14 cellular contexts compared by ENCODE assay signal in the genomic region with DNA sequence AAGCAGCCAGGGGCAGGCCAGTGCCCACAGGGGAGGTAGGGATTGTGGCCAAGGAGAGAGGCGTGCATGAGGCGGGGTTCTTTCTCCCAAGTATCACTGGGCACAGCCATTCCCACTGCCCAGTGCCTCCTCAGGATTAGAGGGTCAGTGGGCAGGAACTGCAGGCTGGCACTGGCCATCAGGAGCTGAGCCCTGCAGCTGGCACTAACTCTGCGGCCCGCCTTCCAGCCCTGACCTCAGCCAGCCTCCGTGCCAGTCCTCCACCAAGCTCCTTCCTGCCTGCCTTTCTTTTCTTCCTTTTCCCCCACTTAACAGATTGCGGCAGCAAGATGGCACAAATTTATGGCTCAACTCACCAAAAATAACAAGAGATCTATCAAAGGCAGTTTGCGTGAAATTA. TPM values are rescaled to one million over a fixed set of nuclear protein-coding genes. Genes with fewer than 3 reads are reported as not detected.
DNase-seq lines count a peak whose midpoint lies in the region; ATAC-seq and TF ChIP-seq lines count a peak whose summit lies in the region.
"Had no signal": no experiment of that assay in that cellular context is flagged by ENCODE, and none has a peak within 500 bp of the region (broad histone marks: within the 10 kb centered on the region; RNA-seq: fewer than 3 reads in every experiment).

No MANE protein-coding gene starts in this region.

- H3K4me1 ChIP-seq in right cardiac atrium (ENCODE audit: control insufficient read depth, insufficient read depth, low read length) (peaks cover 20% of the 10 kb centered on the region), mesendoderm (ENCODE audit: control insufficient read depth, low read depth, low read length) (peaks cover 10% of the 10 kb centered on the region), testis (peaks cover 49% of the 10 kb centered on the region), SK-N-SH (ENCODE audit: control insufficient read depth in 1 of 2, insufficient read depth in 2 of 2, low read depth in 1 of 2, low read length in 1 of 2) (peaks cover 35 to 61% of the 10 kb centered on the region in 2 experiments; a peak in 3 of 4 replicates)
- H3K4me1 ChIP-seq: uterus had no signal

- no peaks in the 10 kb centered on the region for H3K36me3 Mint-ChIP-seq in stimulated activated naive B cell treated with anti-CD40 and anti-IgM and Interleukin-4, amounts not matched to agents 10 μg/mL and 1 μg/mL and 100 μg/mL, for 72 hours
- H3K36me3 Mint-ChIP-seq: activated naive CD4-positive, alpha-beta T cell treated with anti-CD3 and anti-CD28 coated beads, Interleukin-2, amount 10 ng/mL, durations not matched to agents 7 days and 5 days had no signal

- H3K36me3 ChIP-seq in mesendoderm (ENCODE audit: control insufficient read depth, insufficient read depth, low read length) (no peaks in the 10 kb centered on the region), testis (ENCODE audit: low read depth, missing control alignments) (no peaks in the 10 kb centered on the region), SK-N-SH (replicated peaks in 1 of 2; ENCODE audit: control insufficient read depth in 1 of 2, insufficient read depth in 2 of 2, low read length in 1 of 2) (peaks cover 0 to 2% of the 10 kb centered on the region in 2 experiments)
- H3K36me3 ChIP-seq: neutrophil, uterus had no signal

- H3K27me3 ChIP-seq in right cardiac atrium (ENCODE audit: control insufficient read depth, insufficient read depth) (no peaks in the 10 kb centered on the region), mesendoderm (ENCODE audit: insufficient read depth, low read length, poor library complexity) (no peaks in the 10 kb centered on the region), testis (no peaks in the 10 kb centered on the region), SK-N-SH (ENCODE audit: insufficient read depth) (no peaks in the 10 kb centered on the region)
- H3K27me3 ChIP-seq: uterus had no signal

- no peak overlapping the region for H2BK120ac ChIP-seq in mesendoderm (ENCODE audit: low read depth, low read length)

- TF ChIP-seq CTCF in testis (IDR thresholded peaks at IDR 0.05) (no peak), SK-N-SH (IDR thresholded peaks at IDR 0.05) (no peak)

- no peak for TF ChIP-seq RAD21 in SK-N-SH (IDR thresholded peaks at IDR 0.05; ENCODE audit: low read length)

- H3K4me3 Mint-ChIP-seq in stimulated activated naive B cell treated with anti-CD40 and anti-IgM and Interleukin-4, amounts not matched to agents 10 μg/mL and 1 μg/mL and 100 μg/mL, for 72 hours: no peak overlapping the region
- H3K4me3 Mint-ChIP-seq: activated naive CD4-positive, alpha-beta T cell treated with anti-CD3 and anti-CD28 coated beads, Interleukin-2, amount 10 ng/mL, durations not matched to agents 7 days and 5 days; T-helper 17 cell had no signal

- ATAC-seq in Right ventricle myocardium superior (ENCODE audit: poor library complexity) (peak; percentile 28), right cardiac atrium (no peak)
- no peak for ATAC-seq in stimulated activated naive B cell treated with anti-CD40 and anti-IgM and Interleukin-4, amounts not matched to agents 10 μg/mL and 1 μg/mL and 100 μg/mL, for 72 hours (replicated peaks)
- ATAC-seq: T-helper 17 cell had no signal

- H3K79me2 ChIP-seq in mesendoderm (ENCODE audit: control insufficient read depth, insufficient read depth, low read length) (no peaks in the 10 kb centered on the region), SK-N-SH (ENCODE audit: insufficient read depth) (peaks cover 4% of the 10 kb centered on the region; the same call in 1 of the 2 replicates)

- H3K9me3 ChIP-seq in right cardiac atrium (ENCODE audit: control insufficient read depth, low read length): no peaks in the 10 kb centered on the region
- H3K9me3 ChIP-seq in testis: no peaks in the 10 kb centered on the region
- no peaks in the 10 kb centered on the region for H3K9me3 ChIP-seq in SK-N-SH
- H3K9me3 ChIP-seq: neutrophil, uterus had no signal

- H2AFZ ChIP-seq in SK-N-SH (ENCODE audit: low read depth): no peak overlapping the region

- H3K27ac Mint-ChIP-seq in stimulated activated naive B cell treated with anti-CD40 and anti-IgM and Interleukin-4, amounts not matched to agents 10 μg/mL and 1 μg/mL and 100 μg/mL, for 72 hours: no peak overlapping the region
- H3K27ac Mint-ChIP-seq: activated naive CD4-positive, alpha-beta T cell treated with anti-CD3 and anti-CD28 coated beads, Interleukin-2, amount 10 ng/mL, durations not matched to agents 7 days and 5 days; T-helper 17 cell had no signal

- H3K4me2 ChIP-seq in mesendoderm (ENCODE audit: low read length) (no peak overlapping the region), SK-N-SH (no peak overlapping the region)

- no peak overlapping the region for H2BK15ac ChIP-seq in mesendoderm (replicated peaks; ENCODE audit: low read depth)

- H3K56ac ChIP-seq in mesendoderm (ENCODE audit: low read length): peak overlapping the region; percentile 27

- H3K9ac ChIP-seq in mesendoderm (ENCODE audit: low read length) (no peak overlapping the region), SK-N-SH (no peak overlapping the region)

- no peak overlapping the region for H4K5ac ChIP-seq in mesendoderm (ENCODE audit: low read length)

- H3K27ac ChIP-seq in right cardiac atrium (ENCODE audit: low read length): no peak overlapping the region
- H3K27ac ChIP-seq in mesendoderm (ENCODE audit: low read depth, low read length): no peak overlapping the region
- H3K27ac ChIP-seq in testis: no peak overlapping the region
- H3K27ac ChIP-seq in SK-N-SH (ENCODE audit: low read depth in 2 of 2, low read length in 1 of 2): no peak overlapping the region; a peak in 1 of 4 replicates
- H3K27ac ChIP-seq: neutrophil, uterus had no signal

- peaks cover 9% of the 10 kb centered on the region; the same call in 1 of the 2 replicates for H4K20me1 ChIP-seq in SK-N-SH (ENCODE audit: insufficient read depth)

- POLR2A ChIA-PET in SK-N-SH (lab: Yijun Ruan, JAX): interaction anchor here (0.6 kb wide), 1 partner anchor 33 kb away, joined by 3 read pairs; no protein-coding TSS in a partner anchor

- no peak overlapping the region for H2BK5ac ChIP-seq in mesendoderm (ENCODE audit: low read length)

- no peak overlapping the region for H3K23ac ChIP-seq in mesendoderm (ENCODE audit: low read length)

- CTCF ChIA-PET in SK-N-SH (lab: Yijun Ruan, JAX): interaction anchor here (1.4 to 25.0 kb wide), 7 partner anchors 7 to 189 kb away, joined by 5 to 707 read pairs (median 15); no protein-coding TSS in a partner anchor

- no peaks in the 10 kb centered on the region for H3K79me1 ChIP-seq in mesendoderm (ENCODE audit: low read length)

- peaks cover 8% of the 10 kb centered on the region for H3F3A ChIP-seq in SK-N-SH (replicated peaks; ENCODE audit: insufficient read depth)

- H4K8ac ChIP-seq in mesendoderm (ENCODE audit: low read depth, low read length): no peak overlapping the region

- H3K4me3 ChIP-seq in right cardiac atrium (ENCODE audit: low read length) (no peak overlapping the region), mesendoderm (ENCODE audit: low read length) (no peak overlapping the region), testis (no peak overlapping the region), SK-N-SH (ENCODE audit: low read depth in 2 of 2, low read length in 1 of 2) (no peak overlapping the region)
- H3K4me3 ChIP-seq: uterus had no signal

- 65% methylated on average over 7 of the region's 7 CpGs for WGBS in right cardiac atrium
- no CpG with 5 or more reads among the region's 7 CpGs for WGBS in mesendoderm (ENCODE audit: extremely low coverage, insufficient coverage, low lambda C conversion rate)
- WGBS in testis, 2 donors: 61% methylated on average over 7 of the region's 7 CpGs
- WGBS in SK-N-SH (ENCODE audit: low lambda C conversion rate): 85% methylated on average over 5 of the region's 7 CpGs

- TF ChIP-seq POLR2A in testis (IDR thresholded peaks at IDR 0.05): no peak

- peaks cover 14 to 22% of the 10 kb centered on the region in 2 donors for H3K4me1 Mint-ChIP-seq in stimulated activated naive B cell treated with anti-CD40 and anti-IgM and Interleukin-4, amounts not matched to agents 10 μg/mL and 1 μg/mL and 100 μg/mL, for 72 hours

- H3K4ac ChIP-seq in mesendoderm (ENCODE audit: low read depth, low read length): no peak overlapping the region

- no peaks in the 10 kb centered on the region for H3K9me3 Mint-ChIP-seq in stimulated activated naive B cell treated with anti-CD40 and anti-IgM and Interleukin-4, amounts not matched to agents 10 μg/mL and 1 μg/mL and 100 μg/mL, for 72 hours
- H3K9me3 Mint-ChIP-seq: activated naive CD4-positive, alpha-beta T cell treated with anti-CD3 and anti-CD28 coated beads, Interleukin-2, amount 10 ng/mL, durations not matched to agents 7 days and 5 days had no signal

- no peak overlapping the region for H2AK5ac ChIP-seq in mesendoderm (ENCODE audit: low read length)

- intact Hi-C loops in Right ventricle myocardium superior (cut with DNase I) (no loop called here), right cardiac atrium (cut with DNase I) (no loop called here), testis (cut with DNase I; ENCODE audit: low total_unique reads) (no loop called here)

- H3K27me3 Mint-ChIP-seq in stimulated activated naive B cell treated with anti-CD40 and anti-IgM and Interleukin-4, amounts not matched to agents 10 μg/mL and 1 μg/mL and 100 μg/mL, for 72 hours: peaks cover 32 to 58% of the 10 kb centered on the region in 2 donors

- no peak overlapping the region for H3K18ac ChIP-seq in mesendoderm (ENCODE audit: low read length)

- no peak for TF ChIP-seq EP300 in SK-N-SH (IDR thresholded peaks at IDR 0.05; ENCODE audit: borderline replicate concordance in 1 of 2, low read depth in 1 of 2, low read length in 1 of 2)

- DNase-seq in Right ventricle myocardium superior (no peak), right cardiac atrium (no peak), anterior cingulate cortex (lab: John Stamatoyannopoulos, UW) (peak in 48 of 58 donors; percentile 15 to 81 (median 50)), mesendoderm (no peak), testis (peak; percentile 46), dedifferentiated amniotic fluid mesenchymal stem cell (ENCODE audit: extremely low spot score) (no peak), SK-N-SH (no peak)
- no peak for DNase-seq in stimulated activated naive B cell treated with anti-CD40 and anti-IgM and Interleukin-4, amounts not matched to agents 10 μg/mL and 1 μg/mL and 100 μg/mL, for 72 hours
- DNase-seq: activated naive CD4-positive, alpha-beta T cell treated with anti-CD3 and anti-CD28 coated beads, Interleukin-2, amount 10 ng/mL, durations not matched to agents 7 days and 5 days; HCEC 1CT; mesenchymal stem cell; T-helper 17 cell; uterus had no signal

- H3K9me2 ChIP-seq in SK-N-SH: no peaks in the 10 kb centered on the region

RNA-seq across cellular contexts. Expression of a gene that starts 11.2 kb away (rescaled TPM):
- total RNA-seq in Right ventricle myocardium superior (14.7 TPM), right cardiac atrium (10 to 100 TPM; 11.8 to 14.8 (median 13.1) TPM), testis (10 to 100 TPM; 15.7 to 18.0 TPM)
- polyA plus RNA-seq in right cardiac atrium (18.2 TPM), testis (ENCODE audit: insufficient read depth, low read depth, low replicate concordance) (11.8 TPM), SK-N-SH (2012; rRNA removed) (10.6 and 13.0 TPM in 2 replicates)
- polyA plus RNA-seq in mesendoderm (2013, experiment 1 of 2): 4.9 TPM
- 5.2 TPM for polyA plus RNA-seq in mesendoderm (2013, experiment 2 of 2)
- polyA plus RNA-seq in SK-N-SH (2012; cell fraction: cytosol; rRNA removed): 4.3 and 8.4 TPM in 2 replicates
- polyA plus RNA-seq in SK-N-SH (2012; cell fraction: nucleus; rRNA removed): 41.8 and 66.9 TPM in 2 replicates

RNA-seq across cellular contexts. Expression of a gene that starts 49.1 kb away (rescaled TPM):
- total RNA-seq in Right ventricle myocardium superior (10.9 TPM), right cardiac atrium (10 to 100 TPM; 40.6 to 50.5 (median 50.3) TPM), testis (100 to 1,000 TPM; 101 to 120 TPM)
- polyA plus RNA-seq in right cardiac atrium (37.4 TPM), testis (ENCODE audit: insufficient read depth, low read depth, low replicate concordance) (96.4 TPM), SK-N-SH (2012; rRNA removed) (9.0 and 10.4 TPM in 2 replicates)
- 3.3 TPM for polyA plus RNA-seq in mesendoderm (2013, experiment 1 of 2)
- polyA plus RNA-seq in mesendoderm (2013, experiment 2 of 2): 3.5 TPM
- 3.0 and 3.8 TPM in 2 replicates for polyA plus RNA-seq in SK-N-SH (2012; cell fraction: cytosol; rRNA removed)
- 38.2 and 47.3 TPM in 2 replicates for polyA plus RNA-seq in SK-N-SH (2012; cell fraction: nucleus; rRNA removed)
- total RNA-seq: T-helper 17 cell had no signal

Comparison
In these comparisons a context has a peak if more than half of its experiments do, and no peak if none do; other contexts are left out.
1. DNase-seq: peak in anterior cingulate cortex (48 of 58) and testis (single experiment); none in Right ventricle myocardium superior (single experiment), right cardiac atrium (0 of 3), mesendoderm (single experiment), dedifferentiated amniotic fluid mesenchymal stem cell (single experiment), SK-N-SH (single experiment) and stimulated activated naive B cell treated with anti-CD40 and anti-IgM and Interleukin-4, amounts not matched to agents 10 μg/mL and 1 μg/mL and 100 μg/mL, for 72 hours (single experiment).